In genomic region chr6:10194816-10195639, GRCh38 we compare ENCODE assay signal across 20 cellular contexts.
DNase-seq lines count a peak whose midpoint lies in the region; TF ChIP-seq lines count a peak whose summit lies in the region.
"Had no signal": no experiment of that assay in that cellular context is flagged by ENCODE, and none has a peak within 500 bp of the region (broad histone marks: within the 10 kb centered on the region; RNA-seq: fewer than 3 reads in every experiment).

No MANE protein-coding gene starts in this region.

- peaks cover 28% of the 10 kb centered on the region for H3K4me1 Mint-ChIP-seq in nephron progenitor cell
- H3K4me1 Mint-ChIP-seq: activated CD4-positive, alpha-beta T cell treated with anti-CD3 and anti-CD28 coated beads, Interleukin-2, amount 10 ng/mL, durations not matched to agents 24 days and 14 days; B cell; stimulated activated naive CD8-positive, alpha-beta T cell treated with anti-CD3 and anti-CD28 coated beads, Interleukin-15, amount 100 ng/mL, for 72 hours had no signal

- peak; percentile 2 for DNase-seq in NCI-H2171 treated with DMSO at 0.1 percent for 48 hours (lab: John Stamatoyannopoulos, UW)
- no peak for DNase-seq in NCI-H2171 (lab: John Stamatoyannopoulos, UW)
- DNase-seq in NCI-H69 (lab: John Stamatoyannopoulos, UW) = peak; percentile 41
- DNase-seq in breast epithelium (ENCODE audit: low spot score in 2 of 2) = no peak
- no peak for DNase-seq in activated CD4-positive, alpha-beta T cell treated with anti-CD3 and anti-CD28 coated beads, Interleukin-2, amount 50 U/mL, for 48 hours
- DNase-seq in nephron progenitor cell = no peak
- no peak for DNase-seq in WERI-Rb-1
- no peak for DNase-seq in medulla oblongata (ENCODE audit: extremely low spot score)
- DNase-seq: 8988T; activated CD4-positive, alpha-beta T cell treated with anti-CD3 and anti-CD28 coated beads, Interleukin-2, amount 10 ng/mL, durations not matched to agents 24 days and 14 days; MM.1S; NCI-H1694 treated with DMSO at 0.1 percent for 48 hours; spleen; stimulated activated CD4-positive, alpha-beta T cell treated with anti-CD3 and anti-CD28 coated beads, Interleukin-4, amount 100 ng/mL, for 24 hours; stimulated activated naive CD8-positive, alpha-beta T cell treated with anti-CD3 and anti-CD28 coated beads, Interleukin-15, amount 100 ng/mL, for 72 hours; SW 1271 had no signal

- peaks cover 3% of the 10 kb centered on the region for H3K27me3 Mint-ChIP-seq in nephron progenitor cell (ENCODE audit: low read depth, poor library complexity)
- H3K27me3 Mint-ChIP-seq: activated CD4-positive, alpha-beta T cell treated with anti-CD3 and anti-CD28 coated beads, Interleukin-2, amount 10 ng/mL, durations not matched to agents 24 days and 14 days; activated naive CD8-positive, alpha-beta T cell; B cell; stimulated activated naive CD8-positive, alpha-beta T cell treated with anti-CD3 and anti-CD28 coated beads, Interleukin-15, amount 100 ng/mL, for 72 hours; type B pancreatic cell had no signal

- peaks cover 4% of the 10 kb centered on the region for H3K9me3 Mint-ChIP-seq in nephron progenitor cell
- H3K9me3 Mint-ChIP-seq: activated CD4-positive, alpha-beta T cell treated with anti-CD3 and anti-CD28 coated beads, Interleukin-2, amount 10 ng/mL, durations not matched to agents 24 days and 14 days; stimulated activated naive CD8-positive, alpha-beta T cell treated with anti-CD3 and anti-CD28 coated beads, Interleukin-15, amount 100 ng/mL, for 72 hours had no signal

- H3K27ac Mint-ChIP-seq in nephron progenitor cell = no peak overlapping the region
- H3K27ac Mint-ChIP-seq: activated CD4-positive, alpha-beta T cell treated with anti-CD3 and anti-CD28 coated beads, Interleukin-2, amount 10 ng/mL, durations not matched to agents 24 days and 14 days; activated naive CD8-positive, alpha-beta T cell; B cell; stimulated activated naive CD8-positive, alpha-beta T cell treated with anti-CD3 and anti-CD28 coated beads, Interleukin-15, amount 100 ng/mL, for 72 hours; type B pancreatic cell had no signal

- H3K27me3 ChIP-seq in breast epithelium = no peaks in the 10 kb centered on the region
- no peaks in the 10 kb centered on the region for H3K27me3 ChIP-seq in WERI-Rb-1 (ENCODE audit: insufficient read depth, low read depth, severe bottlenecking)
- H3K27me3 ChIP-seq: spleen had no signal

- no peaks in the 10 kb centered on the region for H3K4me1 ChIP-seq in breast epithelium
- H3K4me1 ChIP-seq: spleen had no signal

- H3K36me3 Mint-ChIP-seq in nephron progenitor cell (ENCODE audit: low read depth) = no peaks in the 10 kb centered on the region
- H3K36me3 Mint-ChIP-seq: activated naive CD8-positive, alpha-beta T cell; type B pancreatic cell had no signal

- H3K36me3 ChIP-seq in breast epithelium = no peaks in the 10 kb centered on the region
- H3K36me3 ChIP-seq in WERI-Rb-1 = no peaks in the 10 kb centered on the region
- H3K36me3 ChIP-seq: spleen had no signal

- intact Hi-C loops in breast epithelium (cut with DNase I; ENCODE audit: low total_unique reads) = no loop called here

- TF ChIP-seq CTCF in breast epithelium (IDR thresholded peaks at IDR 0.05) (no peak), nephron progenitor cell (IDR thresholded peaks at IDR 0.05) (no peak), WERI-Rb-1 (IDR thresholded peaks at IDR 0.05; ENCODE audit: low read depth, low read length) (no peak)

- H3K9me3 ChIP-seq in breast epithelium (no peaks in the 10 kb centered on the region), WERI-Rb-1 (ENCODE audit: severe bottlenecking) (no peaks in the 10 kb centered on the region)

- H3K27ac ChIP-seq in breast epithelium (peak overlapping the region; percentile 17 to 44), WERI-Rb-1 (no peak overlapping the region)
- H3K27ac ChIP-seq: coronary artery, spleen had no signal

- TF ChIP-seq POLR2A in breast epithelium (IDR thresholded peaks at IDR 0.05) = no peak

- no peak overlapping the region for H3K4me3 Mint-ChIP-seq in nephron progenitor cell
- H3K4me3 Mint-ChIP-seq: activated CD4-positive, alpha-beta T cell treated with anti-CD3 and anti-CD28 coated beads, Interleukin-2, amount 10 ng/mL, durations not matched to agents 24 days and 14 days; activated naive CD8-positive, alpha-beta T cell; B cell; stimulated activated naive CD8-positive, alpha-beta T cell treated with anti-CD3 and anti-CD28 coated beads, Interleukin-15, amount 100 ng/mL, for 72 hours; type B pancreatic cell had no signal

- H3K4me3 ChIP-seq in breast epithelium = peak overlapping the region in 1 of 3 donors; percentile 22
- no peak overlapping the region for H3K4me3 ChIP-seq in WERI-Rb-1 (ENCODE audit: low read depth, low read length)
- H3K4me3 ChIP-seq: coronary artery, spleen had no signal

Comparison
In these comparisons a context has a peak if more than half of its experiments do, and no peak if none do; other contexts are left out.
1. DNase-seq: peak in NCI-H2171 treated with DMSO at 0.1 percent for 48 hours (single experiment) and NCI-H69 (single experiment); none in NCI-H2171 (single experiment), breast epithelium (0 of 2), activated CD4-positive, alpha-beta T cell treated with anti-CD3 and anti-CD28 coated beads, Interleukin-2, amount 50 U/mL, for 48 hours (0 of 2), nephron progenitor cell (single experiment), WERI-Rb-1 (single experiment) and medulla oblongata (single experiment).